In the genomic region with DNA sequence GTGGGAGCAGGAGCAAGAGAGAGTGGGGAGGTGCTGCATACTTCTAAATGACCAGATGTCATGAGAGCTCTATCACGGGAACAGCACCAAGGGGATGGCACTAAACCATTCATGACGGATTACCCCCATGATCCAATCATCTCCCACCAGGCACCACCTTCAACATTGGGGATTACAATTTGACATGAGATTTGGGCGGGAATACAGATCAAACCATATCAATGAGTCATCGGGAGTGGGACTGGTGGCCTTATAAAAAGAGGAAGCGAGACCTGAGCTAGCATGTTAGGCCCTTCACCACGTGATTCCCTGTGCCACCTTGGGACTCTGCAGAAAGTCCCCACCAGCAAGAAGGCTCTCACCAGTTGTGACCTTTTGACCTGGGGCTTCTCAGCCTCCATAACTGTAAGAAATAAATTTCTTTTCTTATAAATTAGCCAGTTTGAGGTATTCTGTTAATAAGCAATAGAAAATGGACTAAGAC, we compare ENCODE assay signal across 11 cellular contexts. TPM values are rescaled to one million over a fixed set of nuclear protein-coding genes. Genes with fewer than 3 reads are reported as not detected.
DNase-seq lines count a peak whose midpoint lies in the region; ATAC-seq lines count a peak whose summit lies in the region.
"Had no signal": no experiment of that assay in that cellular context is flagged by ENCODE, and none has a peak within 500 bp of the region (broad histone marks: within the 10 kb centered on the region; RNA-seq: fewer than 3 reads in every experiment).

No MANE protein-coding gene starts in this region.

- peaks cover 7 to 33% (median 13%) of the 10 kb centered on the region in 7 donors for H3K9me3 Mint-ChIP-seq in naive B cell
- peaks cover 0 to 1% of the 10 kb centered on the region in 2 donors for H3K9me3 Mint-ChIP-seq in activated T-cell treated with anti-CD3 and anti-CD28 coated beads, Interleukin-2, amount 50 U/mL, for 72 hours
- no peaks in the 10 kb centered on the region for H3K9me3 Mint-ChIP-seq in activated naive CD4-positive, alpha-beta T cell treated with anti-CD3 and anti-CD28 coated beads for 36 hours

- intact Hi-C loops in activated naive CD4-positive, alpha-beta T cell treated with anti-CD3 and anti-CD28 coated beads for 36 hours (cut with micrococcal nuclease): no loop called here

- ATAC-seq in GM19023 (IDR thresholded peaks at IDR 0.05; ENCODE audit: unreplicated experiment) (peak; percentile 92), HG02588 (IDR thresholded peaks at IDR 0.05; ENCODE audit: unreplicated experiment) (peak; percentile 97), HG03521 (IDR thresholded peaks at IDR 0.05; ENCODE audit: unreplicated experiment) (peak; percentile 91), naive B cell (ENCODE audit: low read depth in 2 of 2) (peak; percentile 99 to 100)
- no peak for ATAC-seq in activated T-cell treated with anti-CD3 and anti-CD28 coated beads, Interleukin-2, amount 50 U/mL, for 72 hours (replicated peaks in 1 of 2)

- H3K36me3 Mint-ChIP-seq in naive B cell: peaks cover 10 to 11% of the 10 kb centered on the region in 2 donors
- H3K36me3 Mint-ChIP-seq in activated T-cell treated with anti-CD3 and anti-CD28 coated beads, Interleukin-2, amount 50 U/mL, for 72 hours (ENCODE audit: insufficient read depth in 2 of 2): no peaks in the 10 kb centered on the region
- H3K36me3 Mint-ChIP-seq in activated naive CD4-positive, alpha-beta T cell treated with anti-CD3 and anti-CD28 coated beads for 36 hours (ENCODE audit: low read depth): no peaks in the 10 kb centered on the region

- peak overlapping the region; percentile 86 to 96 (median 91) for H3K27ac Mint-ChIP-seq in naive B cell
- H3K27ac Mint-ChIP-seq in activated T-cell treated with anti-CD3 and anti-CD28 coated beads, Interleukin-2, amount 50 U/mL, for 72 hours: no peak overlapping the region
- no peak overlapping the region for H3K27ac Mint-ChIP-seq in activated naive CD4-positive, alpha-beta T cell treated with anti-CD3 and anti-CD28 coated beads for 36 hours
- H3K27ac Mint-ChIP-seq: activated naive CD4-positive, alpha-beta T cell treated with anti-CD3 and anti-CD28 coated beads, Interleukin-2, amount 50 U/mL, for 24 hours had no signal

- H3K4me3 Mint-ChIP-seq in naive B cell: peak overlapping the region in 5 of 8 donors; percentile 7 to 37 (median 16)
- H3K4me3 Mint-ChIP-seq in activated T-cell treated with anti-CD3 and anti-CD28 coated beads, Interleukin-2, amount 50 U/mL, for 72 hours: no peak overlapping the region
- H3K4me3 Mint-ChIP-seq in activated naive CD4-positive, alpha-beta T cell treated with anti-CD3 and anti-CD28 coated beads for 36 hours: no peak overlapping the region
- H3K4me3 Mint-ChIP-seq: activated naive CD4-positive, alpha-beta T cell treated with anti-CD3 and anti-CD28 coated beads, Interleukin-2, amount 50 U/mL, for 24 hours had no signal

- DNase-seq in naive B cell (peak; percentile 67), NCI-H1930 (lab: John Stamatoyannopoulos, UW) (no peak), GOT3 (lab: John Stamatoyannopoulos, UW) (no peak)
- no peak for DNase-seq in activated T-cell treated with anti-CD3 and anti-CD28 coated beads, Interleukin-2, amount 50 U/mL, for 72 hours
- DNase-seq in activated naive CD4-positive, alpha-beta T cell treated with anti-CD3 and anti-CD28 coated beads for 36 hours: no peak
- DNase-seq: NCI-H1105 had no signal

- H3K4me1 Mint-ChIP-seq in naive B cell: peaks cover 25 to 37% (median 31%) of the 10 kb centered on the region in 3 donors
- H3K4me1 Mint-ChIP-seq in activated T-cell treated with anti-CD3 and anti-CD28 coated beads, Interleukin-2, amount 50 U/mL, for 72 hours (ENCODE audit: low read depth): no peaks in the 10 kb centered on the region
- no peaks in the 10 kb centered on the region for H3K4me1 Mint-ChIP-seq in activated naive CD4-positive, alpha-beta T cell treated with anti-CD3 and anti-CD28 coated beads for 36 hours (ENCODE audit: low read depth)
- H3K4me1 Mint-ChIP-seq: activated naive CD4-positive, alpha-beta T cell treated with anti-CD3 and anti-CD28 coated beads, Interleukin-2, amount 50 U/mL, for 24 hours had no signal

- CTCF ChIA-PET in activated naive CD4-positive, alpha-beta T cell treated with anti-CD3 and anti-CD28 coated beads for 36 hours (lab: Charles Lee): no interaction called here

- no peaks in the 10 kb centered on the region for H3K27me3 Mint-ChIP-seq in naive B cell
- H3K27me3 Mint-ChIP-seq in activated T-cell treated with anti-CD3 and anti-CD28 coated beads, Interleukin-2, amount 50 U/mL, for 72 hours (ENCODE audit: low read depth): peaks cover 12% of the 10 kb centered on the region
- H3K27me3 Mint-ChIP-seq in activated naive CD4-positive, alpha-beta T cell treated with anti-CD3 and anti-CD28 coated beads for 36 hours (ENCODE audit: low read depth): peaks cover 7% of the 10 kb centered on the region

RNA-seq across cellular contexts. Expression of a gene that starts 28.7 kb away (rescaled TPM):
- not detected for polyA plus RNA-seq in naive B cell (ENCODE audit: low read depth in 6 of 6)
- 1 to 10 TPM in 1 of 2 donors, not detected in 1; 1.2 TPM for total RNA-seq in activated T-cell treated with anti-CD3 and anti-CD28 coated beads, Interleukin-2, amount 50 U/mL, for 72 hours
- total RNA-seq in activated naive CD4-positive, alpha-beta T cell treated with anti-CD3 and anti-CD28 coated beads for 36 hours: under 1 TPM; 0.43 to 0.79 TPM
- total RNA-seq: subcutaneous adipose tissue had no signal

RNA-seq across cellular contexts. Expression of a gene that starts 42.9 kb away (rescaled TPM):
- polyA plus RNA-seq in naive B cell (ENCODE audit: low read depth in 6 of 6): 10 to 100 TPM in 2 of 6 donors, 1 to 10 TPM in 4; 7.0 to 12.1 (median 9.6) TPM
- total RNA-seq in activated T-cell treated with anti-CD3 and anti-CD28 coated beads, Interleukin-2, amount 50 U/mL, for 72 hours: 10 to 100 TPM; 11.0 to 12.5 TPM
- total RNA-seq in activated naive CD4-positive, alpha-beta T cell treated with anti-CD3 and anti-CD28 coated beads for 36 hours: 1 to 10 TPM; 7.2 to 7.7 TPM

RNA-seq across cellular contexts. Expression of a gene that starts 55.0 kb away (rescaled TPM):
- under 1 TPM in 2 of 6 donors, not detected in 4; 0.03 TPM for polyA plus RNA-seq in naive B cell (ENCODE audit: low read depth in 6 of 6)
- total RNA-seq in activated T-cell treated with anti-CD3 and anti-CD28 coated beads, Interleukin-2, amount 50 U/mL, for 72 hours: under 1 TPM; 0.05 to 0.09 TPM
- under 1 TPM; 0.02 to 0.07 TPM for total RNA-seq in activated naive CD4-positive, alpha-beta T cell treated with anti-CD3 and anti-CD28 coated beads for 36 hours

Comparison
In these comparisons a context has a peak if more than half of its experiments do, and no peak if none do; other contexts are left out.
1. ATAC-seq: peak in GM19023 (single experiment), HG02588 (single experiment), HG03521 (single experiment) and naive B cell (2 of 2); none in activated T-cell treated with anti-CD3 and anti-CD28 coated beads, Interleukin-2, amount 50 U/mL, for 72 hours (0 of 2).
2. H3K27ac Mint-ChIP-seq: peak in naive B cell (6 of 6); none in activated T-cell treated with anti-CD3 and anti-CD28 coated beads, Interleukin-2, amount 50 U/mL, for 72 hours (single experiment) and activated naive CD4-positive, alpha-beta T cell treated with anti-CD3 and anti-CD28 coated beads for 36 hours (single experiment).
3. H3K4me3 Mint-ChIP-seq: peak in naive B cell (5 of 8); none in activated T-cell treated with anti-CD3 and anti-CD28 coated beads, Interleukin-2, amount 50 U/mL, for 72 hours (0 of 2) and activated naive CD4-positive, alpha-beta T cell treated with anti-CD3 and anti-CD28 coated beads for 36 hours (single experiment).